In the genomic region with DNA sequence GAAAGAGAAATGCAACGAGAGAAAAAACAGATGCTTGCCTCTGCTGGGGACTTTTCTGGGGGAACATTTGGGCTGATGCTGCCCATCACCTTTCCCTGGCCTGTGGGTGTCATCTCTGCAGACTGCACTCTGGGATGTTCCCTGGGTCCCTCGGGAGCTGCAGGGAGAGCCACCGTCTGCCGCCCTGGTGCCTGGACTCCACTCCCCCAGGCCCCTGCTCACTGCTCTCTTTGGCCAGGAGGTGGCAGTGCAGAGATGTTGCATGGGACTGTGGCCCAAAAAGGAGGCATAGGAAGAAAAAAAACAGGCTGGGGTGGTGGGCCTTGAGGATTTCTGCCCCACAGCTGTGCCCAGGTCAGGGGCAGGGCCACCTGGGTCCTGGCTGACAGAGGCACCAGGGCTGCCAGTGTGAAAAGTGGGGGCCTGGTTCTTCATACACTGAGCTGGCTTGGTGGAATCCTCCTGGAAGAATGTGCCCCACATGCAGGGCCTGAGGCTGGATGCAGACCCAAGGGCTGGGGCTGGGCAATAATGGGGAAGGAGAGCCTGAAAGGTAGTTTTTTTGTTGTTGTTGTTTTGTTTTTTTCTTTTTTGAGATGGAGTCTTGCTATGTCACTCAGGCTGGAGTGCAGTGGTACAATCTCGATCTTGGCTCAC, we compare ENCODE assay signal across 9 cellular contexts.
DNase-seq lines count a peak whose midpoint lies in the region; ATAC-seq and TF ChIP-seq lines count a peak whose summit lies in the region.
"Had no signal": no experiment of that assay in that cellular context is flagged by ENCODE, and none has a peak within 500 bp of the region (broad histone marks: within the 10 kb centered on the region; RNA-seq: fewer than 3 reads in every experiment).

No MANE protein-coding gene starts in this region.

- CTCF ChIA-PET in A673 (lab: Charles Lee): interaction anchor here (0.5 kb wide), 1 partner anchor 49 kb away, joined by 3 read pairs; no protein-coding TSS in a partner anchor

- POLR2A ChIA-PET in A673 (lab: Charles Lee; ENCODE audit: low non-redundant PET): no interaction called here

- H3K36me3 ChIP-seq in A673 (ENCODE audit: insufficient read depth, low read length, poor library complexity, severe bottlenecking) (no peaks in the 10 kb centered on the region), breast epithelium (no peaks in the 10 kb centered on the region)

- H3K4me3 ChIP-seq in A673 (ENCODE audit: low read depth, low read length, poor library complexity, severe bottlenecking) (no peak overlapping the region), GM12875 (ENCODE audit: low read depth, low read length) (no peak overlapping the region), breast epithelium (no peak overlapping the region)

- BruUV-seq in A673 (replicated peaks; lab: Mats Ljungman, UMichigan): no TSS peak

- ATAC-seq in HG03045 (IDR thresholded peaks at IDR 0.05; ENCODE audit: unreplicated experiment) (peak; percentile 68), left lobe of liver (peak; percentile 83), GM19452 (IDR thresholded peaks at IDR 0.05; ENCODE audit: unreplicated experiment) (no peak)

- H3K27ac ChIP-seq in A673 (ENCODE audit: low read depth, low read length, poor library complexity, severe bottlenecking): no peak overlapping the region
- no peak overlapping the region for H3K27ac ChIP-seq in breast epithelium
- H3K27ac ChIP-seq: epithelial cell of prostate had no signal

- H3K27me3 ChIP-seq in A673 (replicated peaks; ENCODE audit: insufficient read depth, low read depth, low read length, poor library complexity) (peaks cover 12% of the 10 kb centered on the region), breast epithelium (no peaks in the 10 kb centered on the region)

- no peaks in the 10 kb centered on the region for H3K4me1 ChIP-seq in A673 (ENCODE audit: insufficient read depth, low read length, poor library complexity, severe bottlenecking)
- H3K4me1 ChIP-seq in breast epithelium: no peaks in the 10 kb centered on the region

- intact Hi-C loops in A673 (cut with micrococcal nuclease; ENCODE audit: unreplicated experiment): loop anchor here (5.0 kb wide), 1 partner anchor 240 kb away; no protein-coding TSS in a partner anchor
- intact Hi-C loops in breast epithelium (cut with DNase I; ENCODE audit: low total_unique reads): no loop called here

- DNase-seq in A673 (ENCODE audit: low spot score): peak; percentile 53
- DNase-seq in RKO (ENCODE audit: low spot score): peak; percentile 36
- no peak for DNase-seq in breast epithelium (ENCODE audit: low spot score in 2 of 2)
- peak; percentile 51 for DNase-seq in left lobe of liver (ENCODE audit: low spot score)
- peak; percentile 34 for DNase-seq in superior temporal gyrus (ENCODE audit: extremely low spot score)

- TF ChIP-seq CTCF in A673 (conservative IDR thresholded peaks at IDR 0.05; ENCODE audit: low read depth, low read length): peak; percentile 73
- peak; percentile 89 for TF ChIP-seq CTCF in GM12875 (IDR thresholded peaks at IDR 0.05; ENCODE audit: borderline replicate concordance, insufficient read depth, low read depth, low read length)
- TF ChIP-seq CTCF in breast epithelium (IDR thresholded peaks at IDR 0.05): peak in 2 of 3 donors; percentile 20 to 43

- no peak for TF ChIP-seq POLR2A in breast epithelium (IDR thresholded peaks at IDR 0.05)

- no peaks in the 10 kb centered on the region for H3K9me3 ChIP-seq in A673 (ENCODE audit: low read depth, low read length, poor library complexity, severe bottlenecking)
- H3K9me3 ChIP-seq in breast epithelium: no peaks in the 10 kb centered on the region

Comparison
In these comparisons a context has a peak if more than half of its experiments do, and no peak if none do; other contexts are left out.
1. DNase-seq: peak in A673 (single experiment), RKO (single experiment), left lobe of liver (single experiment) and superior temporal gyrus (single experiment); none in breast epithelium (0 of 2).
2. CTCF ChIP-seq: peak in every context shown above with its lines; median percentile 89 in GM12875; 73 in A673; 32 in breast epithelium.